In the genomic region with DNA sequence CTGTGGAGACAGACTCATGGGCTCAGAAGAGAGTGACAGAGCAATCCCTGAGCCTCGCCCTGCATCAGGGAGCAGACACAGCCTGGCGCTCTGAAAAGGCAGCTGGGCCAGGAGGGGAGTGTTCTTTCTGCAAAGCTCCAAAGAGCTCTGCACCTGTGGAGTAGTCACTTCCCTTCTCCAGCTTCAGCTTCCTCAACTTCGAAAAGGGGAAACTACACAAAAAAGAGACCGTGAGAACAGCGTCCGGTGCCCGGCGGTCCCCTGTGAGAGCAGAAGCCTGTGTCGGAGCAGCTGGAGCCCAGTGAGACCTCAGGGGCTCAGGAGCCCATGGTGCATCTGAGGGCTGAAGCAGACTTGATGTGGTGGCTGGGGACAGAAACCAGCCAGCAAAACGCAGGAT, we compare ENCODE assay signal across 24 cellular contexts. TPM values are rescaled to one million over a fixed set of nuclear protein-coding genes. Genes with fewer than 3 reads are reported as not detected.
DNase-seq lines count a peak whose midpoint lies in the region; ATAC-seq and TF ChIP-seq lines count a peak whose summit lies in the region.
"Had no signal": no experiment of that assay in that cellular context is flagged by ENCODE, and none has a peak within 500 bp of the region (broad histone marks: within the 10 kb centered on the region; RNA-seq: fewer than 3 reads in every experiment).

No MANE protein-coding gene starts in this region.

- no peaks in the 10 kb centered on the region for H3K79me2 ChIP-seq in Karpas-422 (ENCODE audit: low read length)

- no peak for TF ChIP-seq CTCF in GM12865 (IDR thresholded peaks at IDR 0.05; ENCODE audit: insufficient read depth, low read depth, low read length, missing control alignments)

- H3K9ac ChIP-seq in Karpas-422 (ENCODE audit: low read length): peak overlapping the region; percentile 19; the same call in 1 of the 2 replicates

- no peak overlapping the region for H3K4me3 Mint-ChIP-seq in memory B cell
- H3K4me3 Mint-ChIP-seq in activated T-cell treated with anti-CD3 and anti-CD28 coated beads, Interleukin-2, amount 50 U/mL, for 4 hours: no peak overlapping the region
- H3K4me3 Mint-ChIP-seq: activated T-helper 1 cell treated with anti-CD3 and anti-CD28 coated beads, Interleukin-12 subunit alpha, Interleukin-12 subunit beta, Interleukin-2, Interleukin-4 antibody, amounts not matched to agents 30 ng/mL and 10 ng/mL and 1 ng/mL, durations not matched to agents 14 hours and 24 hours and 36 hours had no signal

- no peak overlapping the region for H3K4me3 ChIP-seq in GM12865 (ENCODE audit: low read depth, low read length)
- no peak overlapping the region; the same call in 1 of the 2 replicates for H3K4me3 ChIP-seq in Karpas-422 (ENCODE audit: low read length)
- H3K4me3 ChIP-seq: SJCRH30, tibial nerve had no signal

- peaks cover 5% of the 10 kb centered on the region for H3K27me3 Mint-ChIP-seq in memory B cell
- H3K27me3 Mint-ChIP-seq in activated T-cell treated with anti-CD3 and anti-CD28 coated beads, Interleukin-2, amount 50 U/mL, for 4 hours (ENCODE audit: low read depth): no peaks in the 10 kb centered on the region

- no peaks in the 10 kb centered on the region for H3K27me3 ChIP-seq in Karpas-422 (ENCODE audit: low read length)
- H3K27me3 ChIP-seq: SJCRH30, tibial nerve had no signal

- H3K9me3 ChIP-seq in Karpas-422 (ENCODE audit: low read length): no peaks in the 10 kb centered on the region
- H3K9me3 ChIP-seq: SJCRH30, tibial nerve had no signal

- no peaks in the 10 kb centered on the region for H4K20me1 ChIP-seq in Karpas-422 (ENCODE audit: insufficient read depth, low read depth, low read length)

- DNase-seq in GM12865 (ENCODE audit: low read depth) (peak; percentile 47), Karpas-422 (peak; percentile 82), SKM-1 (lab: John Stamatoyannopoulos, UW; ENCODE audit: unreplicated experiment) (peak; percentile 33), memory B cell (ENCODE audit: low spot score in 2 of 2) (peak in 1 of 2 donors; percentile 41), amniotic stem cell (lab: John Stamatoyannopoulos, UW) (no peak), G401 (ENCODE audit: low spot score) (no peak), cerebellar nuclear complex (lab: John Stamatoyannopoulos, UW) (no peak)
- no peak for DNase-seq in activated T-cell treated with anti-CD3 and anti-CD28 coated beads, Interleukin-2, amount 50 U/mL, for 4 hours
- DNase-seq: COR-L47; EL; foreskin keratinocyte; H7; kidney; NCI-H1048; NCI-H2029 treated with DMSO at 0.1 percent for 48 hours; NCI-H446; posterior cingulate gyrus; SJCRH30; stimulated activated CD4-positive, alpha-beta T cell treated with anti-CD3 and anti-CD28 coated beads, Interleukin-1b, Interleukin-23, amount 100 ng/mL, for 48 hours; stimulated activated naive CD8-positive, alpha-beta T cell treated with anti-CD3 and anti-CD28 coated beads, Interleukin-15, Interleukin-2, amounts not matched to agents 100 U/mL and 50 U/mL, for 24 hours had no signal

- peak; percentile 75 for ATAC-seq in memory B cell (ENCODE audit: low read depth)
- no peak for ATAC-seq in activated T-cell treated with anti-CD3 and anti-CD28 coated beads, Interleukin-2, amount 50 U/mL, for 4 hours
- ATAC-seq: foreskin keratinocyte; HepG2; stimulated activated naive CD8-positive, alpha-beta T cell treated with anti-CD3 and anti-CD28 coated beads, Interleukin-15, Interleukin-2, amounts not matched to agents 100 U/mL and 50 U/mL, for 24 hours had no signal

- peaks cover 19% of the 10 kb centered on the region for H3K4me1 Mint-ChIP-seq in memory B cell
- peaks cover 7% of the 10 kb centered on the region for H3K4me1 Mint-ChIP-seq in activated T-cell treated with anti-CD3 and anti-CD28 coated beads, Interleukin-2, amount 50 U/mL, for 4 hours (ENCODE audit: low read depth)

- peak overlapping the region; percentile 44 for H3K4me2 ChIP-seq in Karpas-422 (ENCODE audit: low read depth, low read length, poor library complexity, severe bottlenecking)

- H3K36me3 ChIP-seq in Karpas-422 (ENCODE audit: insufficient read depth, low read length): no peaks in the 10 kb centered on the region

- H3K36me3 Mint-ChIP-seq in memory B cell: no peaks in the 10 kb centered on the region
- peaks cover 4% of the 10 kb centered on the region for H3K36me3 Mint-ChIP-seq in activated T-cell treated with anti-CD3 and anti-CD28 coated beads, Interleukin-2, amount 50 U/mL, for 4 hours (ENCODE audit: insufficient read depth)

- H3K4me1 ChIP-seq in Karpas-422 (ENCODE audit: low read length): peaks cover 26% of the 10 kb centered on the region
- H3K4me1 ChIP-seq: foreskin keratinocyte had no signal

- in situ Hi-C loops in G401 (cut with HindIII; ENCODE audit: low sequenced_read_pairs): no loop called here

- peak overlapping the region; percentile 69 for H3K27ac Mint-ChIP-seq in memory B cell
- H3K27ac Mint-ChIP-seq: activated T-helper 1 cell treated with anti-CD3 and anti-CD28 coated beads, Interleukin-12 subunit alpha, Interleukin-12 subunit beta, Interleukin-2, Interleukin-4 antibody, amounts not matched to agents 30 ng/mL and 10 ng/mL and 1 ng/mL, durations not matched to agents 14 hours and 24 hours and 36 hours had no signal

- H3K9me3 Mint-ChIP-seq in memory B cell: no peaks in the 10 kb centered on the region
- H3K9me3 Mint-ChIP-seq in activated T-cell treated with anti-CD3 and anti-CD28 coated beads, Interleukin-2, amount 50 U/mL, for 4 hours: no peaks in the 10 kb centered on the region
- H3K9me3 Mint-ChIP-seq: activated T-helper 1 cell treated with anti-CD3 and anti-CD28 coated beads, Interleukin-12 subunit alpha, Interleukin-12 subunit beta, Interleukin-2, Interleukin-4 antibody, amounts not matched to agents 30 ng/mL and 10 ng/mL and 1 ng/mL, durations not matched to agents 14 hours and 24 hours and 36 hours had no signal

- no peak overlapping the region for H2AFZ ChIP-seq in Karpas-422 (ENCODE audit: low read length)

- no peaks in the 10 kb centered on the region for H3K9me2 ChIP-seq in Karpas-422 (replicated peaks; ENCODE audit: insufficient read depth, low read length)

- no peak overlapping the region for H3K27ac ChIP-seq in Karpas-422 (ENCODE audit: low read length)
- H3K27ac ChIP-seq: epithelial cell of prostate, foreskin keratinocyte, SJCRH30, tibial nerve had no signal

RNA-seq across cellular contexts. Expression of a gene that starts 35.1 kb away (rescaled TPM):
- 0.34 and 0.72 TPM in 2 replicates for total RNA-seq in Karpas-422 (2014; rRNA removed; shearing (Covaris generic); ENCODE audit: low replicate concordance)
- total RNA-seq in G401 (2014; rRNA removed; shearing (Covaris generic)): 136 and 146 TPM in 2 replicates
- total RNA-seq in activated T-cell treated with anti-CD3 and anti-CD28 coated beads, Interleukin-2, amount 50 U/mL, for 4 hours: 10 to 100 TPM in 1 of 3 donors, 1 to 10 TPM in 2; 8.1 to 13.5 (median 9.2) TPM
- total RNA-seq: HepG2 had no signal

Comparison
In these comparisons a context has a peak if more than half of its experiments do, and no peak if none do; other contexts are left out.
1. DNase-seq: peak in GM12865 (single experiment), Karpas-422 (single experiment) and SKM-1 (single experiment); none in amniotic stem cell (single experiment), G401 (single experiment), activated T-cell treated with anti-CD3 and anti-CD28 coated beads, Interleukin-2, amount 50 U/mL, for 4 hours (single experiment) and cerebellar nuclear complex (0 of 2).